In genomic region chr2:69493268-69493667, GRCh38 we compare ENCODE assay signal across 10 cellular contexts. TPM values are rescaled to one million over a fixed set of nuclear protein-coding genes. Genes with fewer than 3 reads are reported as not detected.
DNase-seq lines count a peak whose midpoint lies in the region; ATAC-seq and TF ChIP-seq lines count a peak whose summit lies in the region.
"Had no signal": no experiment of that assay in that cellular context is flagged by ENCODE, and none has a peak within 500 bp of the region (broad histone marks: within the 10 kb centered on the region; RNA-seq: fewer than 3 reads in every experiment).

No MANE protein-coding gene starts in this region.

- no peak for TF ChIP-seq CTCF in OCI-LY7 (conservative IDR thresholded peaks at IDR 0.05; ENCODE audit: low read length)

- H3K4me3 ChIP-seq in OCI-LY7 (ENCODE audit: low read depth, low read length, poor library complexity, severe bottlenecking): no peak overlapping the region

- no peaks in the 10 kb centered on the region for H3K9me3 Mint-ChIP-seq in natural killer cell treated with Interleukin-12 subunit alpha and Interleukin-12 subunit beta and Interleukin-15 and Interleukin-18, amount 100 ng/mL, for 72 hours
- H3K9me3 Mint-ChIP-seq: activated naive CD4-positive, alpha-beta T cell treated with anti-CD3 and anti-CD28 coated beads, Interleukin-2, amount 50 U/mL, for 24 hours had no signal

- H3K4me1 Mint-ChIP-seq in natural killer cell treated with Interleukin-12 subunit alpha and Interleukin-12 subunit beta and Interleukin-15 and Interleukin-18, amount 100 ng/mL, for 72 hours (ENCODE audit: low read depth in 2 of 2): peaks cover 18 to 24% of the 10 kb centered on the region in 2 donors

- no peaks in the 10 kb centered on the region for H3K79me2 ChIP-seq in OCI-LY7 (ENCODE audit: insufficient read depth, low read depth, low read length)

- no peak for ATAC-seq in natural killer cell treated with Interleukin-12 subunit alpha and Interleukin-12 subunit beta and Interleukin-15 and Interleukin-18, amount 100 ng/mL, for 72 hours

- no peaks in the 10 kb centered on the region for H3K36me3 ChIP-seq in OCI-LY7 (ENCODE audit: insufficient read depth, low read length)

- H4K20me1 ChIP-seq in OCI-LY7 (ENCODE audit: insufficient read depth, low read length): no peaks in the 10 kb centered on the region

- no peak overlapping the region for H3K4me2 ChIP-seq in OCI-LY7 (ENCODE audit: low read length)

- intact Hi-C loops in OCI-LY7 (cut with micrococcal nuclease; ENCODE audit: unreplicated experiment): no loop called here

- BruUV-seq in OCI-LY7 (replicated peaks; lab: Mats Ljungman, UMichigan): no TSS peak

- H3K27ac Mint-ChIP-seq in natural killer cell treated with Interleukin-12 subunit alpha and Interleukin-12 subunit beta and Interleukin-15 and Interleukin-18, amount 100 ng/mL, for 72 hours: peak overlapping the region; percentile 7 to 17

- no peaks in the 10 kb centered on the region for H3K4me1 ChIP-seq in OCI-LY7 (ENCODE audit: insufficient read depth, low read length, poor library complexity, severe bottlenecking)

- CTCF ChIA-PET in OCI-LY7 (lab: Charles Lee; ENCODE audit: unreplicated experiment): no interaction called here

- no peak overlapping the region for H3K4me3 Mint-ChIP-seq in natural killer cell treated with Interleukin-12 subunit alpha and Interleukin-12 subunit beta and Interleukin-15 and Interleukin-18, amount 100 ng/mL, for 72 hours
- H3K4me3 Mint-ChIP-seq: activated naive CD4-positive, alpha-beta T cell treated with anti-CD3 and anti-CD28 coated beads, Interleukin-2, amount 50 U/mL, for 24 hours had no signal

- H3K27ac ChIP-seq in OCI-LY7 (ENCODE audit: low read depth, low read length, poor library complexity, severe bottlenecking): no peak overlapping the region

- H3K27me3 Mint-ChIP-seq in natural killer cell treated with Interleukin-12 subunit alpha and Interleukin-12 subunit beta and Interleukin-15 and Interleukin-18, amount 100 ng/mL, for 72 hours: no peaks in the 10 kb centered on the region
- H3K27me3 Mint-ChIP-seq: activated naive CD4-positive, alpha-beta T cell treated with anti-CD3 and anti-CD28 coated beads, Interleukin-2, amount 50 U/mL, for 24 hours had no signal

- peaks cover 10% of the 10 kb centered on the region for H3K36me3 Mint-ChIP-seq in natural killer cell treated with Interleukin-12 subunit alpha and Interleukin-12 subunit beta and Interleukin-15 and Interleukin-18, amount 100 ng/mL, for 72 hours

- no peak for TF ChIP-seq POLR2A in erythroblast (IDR thresholded peaks at IDR 0.05; ENCODE audit: low read length)

- no peaks in the 10 kb centered on the region for H3K9me2 ChIP-seq in OCI-LY7 (ENCODE audit: insufficient read depth, low read length)

- DNase-seq in DMS 273 (lab: John Stamatoyannopoulos, UW; ENCODE audit: unreplicated experiment): peak; percentile 50
- DNase-seq in NCI-H2171 (lab: John Stamatoyannopoulos, UW): peak; percentile 18
- DNase-seq in cerebellar cortex (ENCODE audit: low spot score): peak; percentile 28
- DNase-seq in natural killer cell treated with Interleukin-12 subunit alpha and Interleukin-12 subunit beta and Interleukin-15 and Interleukin-18, amount 100 ng/mL, for 72 hours (ENCODE audit: low spot score): no peak
- no peak for DNase-seq in GM03348 (ENCODE audit: low spot score)
- DNase-seq in COLO829 (ENCODE audit: low spot score): no peak
- no peak for DNase-seq in erythroblast (lab: John Stamatoyannopoulos, UW)
- DNase-seq in OCI-LY7 (ENCODE audit: low spot score): no peak
- DNase-seq: DMS53 had no signal

- no peak overlapping the region for H2AFZ ChIP-seq in OCI-LY7 (ENCODE audit: low read length)

- no peaks in the 10 kb centered on the region for H3K9me3 ChIP-seq in OCI-LY7 (ENCODE audit: low read length)

- POLR2A ChIA-PET in OCI-LY7 (lab: Charles Lee): interaction anchor here (0.6 kb wide), 1 partner anchor 60 kb away, joined by 4 read pairs; no protein-coding TSS in a partner anchor

RNA-seq across cellular contexts. Expression of gene NFU1, which starts 56.0 kb away (rescaled TPM):
- 10 to 100 TPM; 25.3 to 34.6 TPM for total RNA-seq in natural killer cell treated with Interleukin-12 subunit alpha and Interleukin-12 subunit beta and Interleukin-15 and Interleukin-18, amount 100 ng/mL, for 72 hours
- 15.4 and 17.1 TPM in 2 replicates for total RNA-seq in OCI-LY7 (2014; rRNA removed; shearing (Covaris generic))
- total RNA-seq in OCI-LY7 (2022): 30.5 and 35.3 TPM in 2 replicates

Comparison
In these comparisons a context has a peak if more than half of its experiments do, and no peak if none do; other contexts are left out.
1. DNase-seq: peak in DMS 273 (single experiment), NCI-H2171 (single experiment) and cerebellar cortex (single experiment); none in natural killer cell treated with Interleukin-12 subunit alpha and Interleukin-12 subunit beta and Interleukin-15 and Interleukin-18, amount 100 ng/mL, for 72 hours (single experiment), GM03348 (single experiment), COLO829 (single experiment), erythroblast (0 of 2) and OCI-LY7 (single experiment).